In the genomic region with DNA sequence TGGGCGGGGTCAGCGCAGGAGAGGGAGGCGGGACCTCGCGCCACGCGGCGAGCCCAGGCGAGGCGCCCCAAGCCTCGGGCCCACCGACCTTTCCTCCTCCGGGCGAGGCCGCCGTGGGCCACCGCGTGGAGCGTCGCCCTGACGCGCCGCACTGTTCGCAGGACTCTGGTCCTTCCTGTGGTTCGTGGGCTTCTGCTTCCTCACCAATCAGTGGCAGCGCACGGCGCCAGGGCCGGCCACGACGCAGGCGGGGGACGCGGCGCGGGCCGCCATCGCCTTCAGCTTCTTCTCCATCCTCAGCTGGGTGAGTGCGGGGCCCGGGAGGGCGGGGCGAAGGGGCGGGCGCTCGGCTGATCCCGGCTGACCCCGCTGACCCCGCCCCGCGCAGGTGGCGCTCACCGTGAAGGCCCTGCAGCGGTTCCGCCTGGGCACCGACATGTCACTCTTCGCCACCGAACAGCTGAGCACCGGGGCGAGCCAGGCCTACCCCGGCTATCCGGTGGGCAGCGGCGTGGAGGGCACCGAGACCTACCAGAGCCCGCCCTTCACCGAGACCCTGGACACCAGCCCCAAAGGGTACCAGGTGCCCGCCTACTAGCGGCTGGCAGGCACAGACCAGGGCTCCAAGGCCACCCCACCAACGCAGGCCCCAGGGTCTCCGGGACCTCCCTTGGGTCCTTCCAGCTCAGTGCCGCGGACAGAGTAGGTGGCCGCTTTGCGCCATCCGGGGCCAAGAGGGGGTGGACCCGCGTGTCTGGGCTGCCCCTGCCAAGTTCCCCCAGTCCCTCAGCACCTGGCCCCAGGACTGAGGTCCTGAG, we compare ENCODE assay signal across 1 cellular context.
TF ChIP-seq lines count a peak whose summit lies in the region.

No MANE protein-coding gene starts in this region.

TF ChIP-seq in K562, 482 proteins besides CTCF, POLR2A, EP300 and RAD21 (continued from another document and continues in another):
- TF ChIP-seq, protein P1, sequence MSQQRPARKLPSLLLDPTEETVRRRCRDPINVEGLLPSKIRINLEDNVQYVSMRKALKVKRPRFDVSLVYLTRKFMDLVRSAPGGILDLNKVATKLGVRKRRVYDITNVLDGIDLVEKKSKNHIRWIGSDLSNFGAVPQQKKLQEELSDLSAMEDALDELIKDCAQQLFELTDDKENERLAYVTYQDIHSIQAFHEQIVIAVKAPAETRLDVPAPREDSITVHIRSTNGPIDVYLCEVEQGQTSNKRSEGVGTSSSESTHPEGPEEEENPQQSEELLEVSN (IDR thresholded peaks at IDR 0.05; ENCODE audit: borderline replicate concordance in 1 of 2, extremely low read depth in 1 of 2, insufficient read depth in 1 of 2, insufficient read length in 1 of 2, low read depth in 1 of 2, low read length in 1 of 2, poor library complexity in 1 of 2, severe bottlenecking in 1 of 2): peak; percentile 96 to 98
- TF ChIP-seq ZNF143 (CRISPR knock-in tag; IDR thresholded peaks at IDR 0.05): no peak
- peak; percentile 85; the same call in 1 of the 2 replicates for TF ChIP-seq ZNF282 (CRISPR knock-in tag; IDR thresholded peaks at IDR 0.05)
- peak; percentile 51; the same call in 1 of the 2 replicates for TF ChIP-seq SIN3B (IDR thresholded peaks at IDR 0.05; ENCODE audit: low read depth)
- TF ChIP-seq, protein P2, sequence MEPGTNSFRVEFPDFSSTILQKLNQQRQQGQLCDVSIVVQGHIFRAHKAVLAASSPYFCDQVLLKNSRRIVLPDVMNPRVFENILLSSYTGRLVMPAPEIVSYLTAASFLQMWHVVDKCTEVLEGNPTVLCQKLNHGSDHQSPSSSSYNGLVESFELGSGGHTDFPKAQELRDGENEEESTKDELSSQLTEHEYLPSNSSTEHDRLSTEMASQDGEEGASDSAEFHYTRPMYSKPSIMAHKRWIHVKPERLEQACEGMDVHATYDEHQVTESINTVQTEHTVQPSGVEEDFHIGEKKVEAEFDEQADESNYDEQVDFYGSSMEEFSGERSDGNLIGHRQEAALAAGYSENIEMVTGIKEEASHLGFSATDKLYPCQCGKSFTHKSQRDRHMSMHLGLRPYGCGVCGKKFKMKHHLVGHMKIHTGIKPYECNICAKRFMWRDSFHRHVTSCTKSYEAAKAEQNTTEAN (CRISPR knock-in tag; IDR thresholded peaks at IDR 0.05): peak; percentile 83
- no peak for TF ChIP-seq EHMT2 (IDR thresholded peaks at IDR 0.05)
- peak; percentile 57 to 77 for TF ChIP-seq MAZ (CRISPR knock-in tag; conservative IDR thresholded peaks at IDR 0.05 in 1 of 2, IDR thresholded peaks at IDR 0.05 in 1 of 2)
- no peak for TF ChIP-seq ZNF121 (CRISPR knock-in tag; conservative IDR thresholded peaks at IDR 0.05)
- TF ChIP-seq, protein P3, sequence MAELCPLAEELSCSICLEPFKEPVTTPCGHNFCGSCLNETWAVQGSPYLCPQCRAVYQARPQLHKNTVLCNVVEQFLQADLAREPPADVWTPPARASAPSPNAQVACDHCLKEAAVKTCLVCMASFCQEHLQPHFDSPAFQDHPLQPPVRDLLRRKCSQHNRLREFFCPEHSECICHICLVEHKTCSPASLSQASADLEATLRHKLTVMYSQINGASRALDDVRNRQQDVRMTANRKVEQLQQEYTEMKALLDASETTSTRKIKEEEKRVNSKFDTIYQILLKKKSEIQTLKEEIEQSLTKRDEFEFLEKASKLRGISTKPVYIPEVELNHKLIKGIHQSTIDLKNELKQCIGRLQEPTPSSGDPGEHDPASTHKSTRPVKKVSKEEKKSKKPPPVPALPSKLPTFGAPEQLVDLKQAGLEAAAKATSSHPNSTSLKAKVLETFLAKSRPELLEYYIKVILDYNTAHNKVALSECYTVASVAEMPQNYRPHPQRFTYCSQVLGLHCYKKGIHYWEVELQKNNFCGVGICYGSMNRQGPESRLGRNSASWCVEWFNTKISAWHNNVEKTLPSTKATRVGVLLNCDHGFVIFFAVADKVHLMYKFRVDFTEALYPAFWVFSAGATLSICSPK (IDR thresholded peaks at IDR 0.05; ENCODE audit: borderline replicate concordance): no peak
- no peak for TF ChIP-seq GATAD2B (IDR thresholded peaks at IDR 0.05; ENCODE audit: borderline replicate concordance)
- TF ChIP-seq, protein P4, sequence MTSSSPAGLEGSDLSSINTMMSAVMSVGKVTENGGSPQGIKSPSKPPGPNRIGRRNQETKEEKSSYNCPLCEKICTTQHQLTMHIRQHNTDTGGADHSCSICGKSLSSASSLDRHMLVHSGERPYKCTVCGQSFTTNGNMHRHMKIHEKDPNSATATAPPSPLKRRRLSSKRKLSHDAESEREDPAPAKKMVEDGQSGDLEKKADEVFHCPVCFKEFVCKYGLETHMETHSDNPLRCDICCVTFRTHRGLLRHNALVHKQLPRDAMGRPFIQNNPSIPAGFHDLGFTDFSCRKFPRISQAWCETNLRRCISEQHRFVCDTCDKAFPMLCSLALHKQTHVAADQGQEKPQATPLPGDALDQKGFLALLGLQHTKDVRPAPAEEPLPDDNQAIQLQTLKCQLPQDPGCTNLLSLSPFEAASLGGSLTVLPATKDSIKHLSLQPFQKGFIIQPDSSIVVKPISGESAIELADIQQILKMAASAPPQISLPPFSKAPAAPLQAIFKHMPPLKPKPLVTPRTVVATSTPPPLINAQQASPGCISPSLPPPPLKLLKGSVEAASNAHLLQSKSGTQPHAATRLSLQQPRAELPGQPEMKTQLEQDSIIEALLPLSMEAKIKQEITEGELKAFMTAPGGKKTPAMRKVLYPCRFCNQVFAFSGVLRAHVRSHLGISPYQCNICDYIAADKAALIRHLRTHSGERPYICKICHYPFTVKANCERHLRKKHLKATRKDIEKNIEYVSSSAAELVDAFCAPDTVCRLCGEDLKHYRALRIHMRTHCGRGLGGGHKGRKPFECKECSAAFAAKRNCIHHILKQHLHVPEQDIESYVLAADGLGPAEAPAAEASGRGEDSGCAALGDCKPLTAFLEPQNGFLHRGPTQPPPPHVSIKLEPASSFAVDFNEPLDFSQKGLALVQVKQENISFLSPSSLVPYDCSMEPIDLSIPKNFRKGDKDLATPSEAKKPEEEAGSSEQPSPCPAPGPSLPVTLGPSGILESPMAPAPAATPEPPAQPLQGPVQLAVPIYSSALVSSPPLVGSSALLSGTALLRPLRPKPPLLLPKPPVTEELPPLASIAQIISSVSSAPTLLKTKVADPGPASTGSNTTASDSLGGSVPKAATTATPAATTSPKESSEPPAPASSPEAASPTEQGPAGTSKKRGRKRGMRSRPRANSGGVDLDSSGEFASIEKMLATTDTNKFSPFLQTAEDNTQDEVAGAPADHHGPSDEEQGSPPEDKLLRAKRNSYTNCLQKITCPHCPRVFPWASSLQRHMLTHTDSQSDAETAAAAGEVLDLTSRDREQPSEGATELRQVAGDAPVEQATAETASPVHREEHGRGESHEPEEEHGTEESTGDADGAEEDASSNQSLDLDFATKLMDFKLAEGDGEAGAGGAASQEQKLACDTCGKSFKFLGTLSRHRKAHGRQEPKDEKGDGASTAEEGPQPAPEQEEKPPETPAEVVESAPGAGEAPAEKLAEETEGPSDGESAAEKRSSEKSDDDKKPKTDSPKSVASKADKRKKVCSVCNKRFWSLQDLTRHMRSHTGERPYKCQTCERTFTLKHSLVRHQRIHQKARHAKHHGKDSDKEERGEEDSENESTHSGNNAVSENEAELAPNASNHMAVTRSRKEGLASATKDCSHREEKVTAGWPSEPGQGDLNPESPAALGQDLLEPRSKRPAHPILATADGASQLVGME (CRISPR knock-in tag; IDR thresholded peaks at IDR 0.05): no peak
- no peak for TF ChIP-seq HDGF (IDR thresholded peaks at IDR 0.05)
- no peak for TF ChIP-seq STAG1 (CRISPR knock-in tag; IDR thresholded peaks at IDR 0.05; ENCODE audit: borderline replicate concordance)
- no peak for TF ChIP-seq POLR2B (IDR thresholded peaks at IDR 0.05; ENCODE audit: low read depth, partially characterized antibody)
- TF ChIP-seq ZNF212 (CRISPR knock-in tag; IDR thresholded peaks at IDR 0.05): no peak
- 0 out of 2 replicates have a peak, but pooled peaks have one; percentile 26 for TF ChIP-seq ESRRA (IDR thresholded peaks at IDR 0.05; ENCODE audit: borderline replicate concordance, low read depth)
- TF ChIP-seq, protein P5, sequence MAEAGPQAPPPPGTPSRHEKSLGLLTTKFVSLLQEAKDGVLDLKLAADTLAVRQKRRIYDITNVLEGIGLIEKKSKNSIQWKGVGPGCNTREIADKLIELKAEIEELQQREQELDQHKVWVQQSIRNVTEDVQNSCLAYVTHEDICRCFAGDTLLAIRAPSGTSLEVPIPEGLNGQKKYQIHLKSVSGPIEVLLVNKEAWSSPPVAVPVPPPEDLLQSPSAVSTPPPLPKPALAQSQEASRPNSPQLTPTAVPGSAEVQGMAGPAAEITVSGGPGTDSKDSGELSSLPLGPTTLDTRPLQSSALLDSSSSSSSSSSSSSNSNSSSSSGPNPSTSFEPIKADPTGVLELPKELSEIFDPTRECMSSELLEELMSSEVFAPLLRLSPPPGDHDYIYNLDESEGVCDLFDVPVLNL (CRISPR knock-in tag; IDR thresholded peaks at IDR 0.05; ENCODE audit: low read depth): 0 out of 2 replicates have a peak, but pooled peaks have one; percentile 41
- TF ChIP-seq SOX6 (IDR thresholded peaks at IDR 0.05): no peak
- TF ChIP-seq TEAD2 (tag; IDR thresholded peaks at IDR 0.05): no peak
- no peak for TF ChIP-seq HMG20B (CRISPR knock-in tag; IDR thresholded peaks at IDR 0.05)
- peak; percentile 81; the same call in 1 of the 2 replicates for TF ChIP-seq PHF8 (IDR thresholded peaks at IDR 0.05; ENCODE audit: borderline replicate concordance, low read length)
- TF ChIP-seq FOXJ3 (CRISPR knock-in tag; IDR thresholded peaks at IDR 0.05): no peak
- TF ChIP-seq, protein P6, sequence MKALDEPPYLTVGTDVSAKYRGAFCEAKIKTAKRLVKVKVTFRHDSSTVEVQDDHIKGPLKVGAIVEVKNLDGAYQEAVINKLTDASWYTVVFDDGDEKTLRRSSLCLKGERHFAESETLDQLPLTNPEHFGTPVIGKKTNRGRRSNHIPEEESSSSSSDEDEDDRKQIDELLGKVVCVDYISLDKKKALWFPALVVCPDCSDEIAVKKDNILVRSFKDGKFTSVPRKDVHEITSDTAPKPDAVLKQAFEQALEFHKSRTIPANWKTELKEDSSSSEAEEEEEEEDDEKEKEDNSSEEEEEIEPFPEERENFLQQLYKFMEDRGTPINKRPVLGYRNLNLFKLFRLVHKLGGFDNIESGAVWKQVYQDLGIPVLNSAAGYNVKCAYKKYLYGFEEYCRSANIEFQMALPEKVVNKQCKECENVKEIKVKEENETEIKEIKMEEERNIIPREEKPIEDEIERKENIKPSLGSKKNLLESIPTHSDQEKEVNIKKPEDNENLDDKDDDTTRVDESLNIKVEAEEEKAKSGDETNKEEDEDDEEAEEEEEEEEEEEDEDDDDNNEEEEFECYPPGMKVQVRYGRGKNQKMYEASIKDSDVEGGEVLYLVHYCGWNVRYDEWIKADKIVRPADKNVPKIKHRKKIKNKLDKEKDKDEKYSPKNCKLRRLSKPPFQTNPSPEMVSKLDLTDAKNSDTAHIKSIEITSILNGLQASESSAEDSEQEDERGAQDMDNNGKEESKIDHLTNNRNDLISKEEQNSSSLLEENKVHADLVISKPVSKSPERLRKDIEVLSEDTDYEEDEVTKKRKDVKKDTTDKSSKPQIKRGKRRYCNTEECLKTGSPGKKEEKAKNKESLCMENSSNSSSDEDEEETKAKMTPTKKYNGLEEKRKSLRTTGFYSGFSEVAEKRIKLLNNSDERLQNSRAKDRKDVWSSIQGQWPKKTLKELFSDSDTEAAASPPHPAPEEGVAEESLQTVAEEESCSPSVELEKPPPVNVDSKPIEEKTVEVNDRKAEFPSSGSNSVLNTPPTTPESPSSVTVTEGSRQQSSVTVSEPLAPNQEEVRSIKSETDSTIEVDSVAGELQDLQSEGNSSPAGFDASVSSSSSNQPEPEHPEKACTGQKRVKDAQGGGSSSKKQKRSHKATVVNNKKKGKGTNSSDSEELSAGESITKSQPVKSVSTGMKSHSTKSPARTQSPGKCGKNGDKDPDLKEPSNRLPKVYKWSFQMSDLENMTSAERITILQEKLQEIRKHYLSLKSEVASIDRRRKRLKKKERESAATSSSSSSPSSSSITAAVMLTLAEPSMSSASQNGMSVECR (CRISPR knock-in tag; IDR thresholded peaks at IDR 0.05): peak; percentile 83
- TF ChIP-seq NONO (IDR thresholded peaks at IDR 0.05; ENCODE audit: low read depth in 2 of 2, low read length in 1 of 2): peak in 1 of 2 experiments; percentile 80; a peak in 2 of 4 replicates
- TF ChIP-seq SIN3A (IDR thresholded peaks at IDR 0.05; ENCODE audit: borderline replicate concordance in 2 of 2, control insufficient read depth in 1 of 2, low read depth in 2 of 2, low read length in 2 of 2): peak; percentile 71 to 74; a peak in 2 of 4 replicates
- peak; percentile 84 for TF ChIP-seq E2F3 (CRISPR knock-in tag; IDR thresholded peaks at IDR 0.05)
- TF ChIP-seq POLR2G (IDR thresholded peaks at IDR 0.05; ENCODE audit: low read depth, low read length): peak; percentile 78; the same call in 1 of the 2 replicates
- TF ChIP-seq MCM2 (IDR thresholded peaks at IDR 0.05; ENCODE audit: low read depth): no peak
- TF ChIP-seq, protein P7, sequence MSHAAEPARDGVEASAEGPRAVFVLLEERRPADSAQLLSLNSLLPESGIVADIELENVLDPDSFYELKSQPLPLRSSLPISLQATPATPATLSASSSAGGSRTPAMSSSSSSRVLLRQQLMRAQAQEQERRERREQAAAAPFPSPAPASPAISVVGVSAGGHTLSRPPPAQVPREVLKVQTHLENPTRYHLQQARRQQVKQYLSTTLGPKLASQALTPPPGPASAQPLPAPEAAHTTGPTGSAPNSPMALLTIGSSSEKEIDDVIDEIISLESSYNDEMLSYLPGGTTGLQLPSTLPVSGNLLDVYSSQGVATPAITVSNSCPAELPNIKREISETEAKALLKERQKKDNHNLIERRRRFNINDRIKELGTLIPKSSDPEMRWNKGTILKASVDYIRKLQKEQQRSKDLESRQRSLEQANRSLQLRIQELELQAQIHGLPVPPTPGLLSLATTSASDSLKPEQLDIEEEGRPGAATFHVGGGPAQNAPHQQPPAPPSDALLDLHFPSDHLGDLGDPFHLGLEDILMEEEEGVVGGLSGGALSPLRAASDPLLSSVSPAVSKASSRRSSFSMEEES (CRISPR knock-in tag; IDR thresholded peaks at IDR 0.05): no peak
- TF ChIP-seq, protein P8, sequence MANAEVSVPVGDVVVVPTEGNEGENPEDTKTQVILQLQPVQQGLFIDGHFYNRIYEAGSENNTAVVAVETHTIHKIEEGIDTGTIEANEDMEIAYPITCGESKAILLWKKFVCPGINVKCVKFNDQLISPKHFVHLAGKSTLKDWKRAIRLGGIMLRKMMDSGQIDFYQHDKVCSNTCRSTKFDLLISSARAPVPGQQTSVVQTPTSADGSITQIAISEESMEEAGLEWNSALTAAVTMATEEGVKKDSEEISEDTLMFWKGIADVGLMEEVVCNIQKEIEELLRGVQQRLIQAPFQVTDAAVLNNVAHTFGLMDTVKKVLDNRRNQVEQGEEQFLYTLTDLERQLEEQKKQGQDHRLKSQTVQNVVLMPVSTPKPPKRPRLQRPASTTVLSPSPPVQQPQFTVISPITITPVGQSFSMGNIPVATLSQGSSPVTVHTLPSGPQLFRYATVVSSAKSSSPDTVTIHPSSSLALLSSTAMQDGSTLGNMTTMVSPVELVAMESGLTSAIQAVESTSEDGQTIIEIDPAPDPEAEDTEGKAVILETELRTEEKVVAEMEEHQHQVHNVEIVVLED (CRISPR knock-in tag; IDR thresholded peaks at IDR 0.05): 0 out of 2 replicates have a peak, but pooled peaks have one; percentile 47
- TF ChIP-seq YBX1 (IDR thresholded peaks at IDR 0.05): no peak
- TF ChIP-seq, protein P9, sequence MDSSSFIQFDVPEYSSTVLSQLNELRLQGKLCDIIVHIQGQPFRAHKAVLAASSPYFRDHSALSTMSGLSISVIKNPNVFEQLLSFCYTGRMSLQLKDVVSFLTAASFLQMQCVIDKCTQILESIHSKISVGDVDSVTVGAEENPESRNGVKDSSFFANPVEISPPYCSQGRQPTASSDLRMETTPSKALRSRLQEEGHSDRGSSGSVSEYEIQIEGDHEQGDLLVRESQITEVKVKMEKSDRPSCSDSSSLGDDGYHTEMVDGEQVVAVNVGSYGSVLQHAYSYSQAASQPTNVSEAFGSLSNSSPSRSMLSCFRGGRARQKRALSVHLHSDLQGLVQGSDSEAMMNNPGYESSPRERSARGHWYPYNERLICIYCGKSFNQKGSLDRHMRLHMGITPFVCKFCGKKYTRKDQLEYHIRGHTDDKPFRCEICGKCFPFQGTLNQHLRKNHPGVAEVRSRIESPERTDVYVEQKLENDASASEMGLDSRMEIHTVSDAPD (CRISPR knock-in tag; IDR thresholded peaks at IDR 0.05): no peak
